15 cellular contexts compared by ENCODE assay signal in the genomic region with DNA sequence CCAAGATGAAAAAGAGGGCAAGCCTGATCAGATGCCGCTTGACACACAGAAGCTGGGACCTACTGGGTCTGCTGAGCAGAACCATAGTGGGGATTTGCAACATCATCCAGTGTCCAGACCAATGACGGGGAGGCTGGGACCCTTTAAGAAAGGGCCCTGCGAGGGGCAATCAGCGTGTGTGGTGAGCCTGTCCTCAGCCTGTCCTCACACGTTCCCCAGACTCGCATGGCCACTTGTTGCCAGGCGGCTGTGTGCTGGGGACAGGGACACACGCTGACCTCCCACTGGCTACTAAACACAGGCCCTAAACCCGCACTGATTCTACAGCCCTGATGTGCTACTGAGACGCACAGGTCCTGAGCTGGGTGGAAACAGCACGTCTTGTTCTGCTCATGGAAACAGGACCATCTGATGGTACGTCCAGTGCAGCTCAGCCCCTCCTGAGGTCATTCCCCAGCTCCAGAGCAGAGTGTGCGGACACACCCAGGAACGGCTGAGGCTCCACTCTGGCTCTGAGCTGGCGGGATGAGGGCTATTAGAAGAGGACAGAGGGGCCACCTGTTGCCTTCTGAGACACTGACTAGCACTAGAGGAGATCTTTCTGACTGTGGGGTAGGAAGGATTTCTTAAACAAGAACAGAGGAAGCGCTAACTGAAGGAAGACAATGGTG.
"Had no signal": no experiment of that assay in that cellular context is flagged by ENCODE, and none has a peak within 500 bp of the region (broad histone marks: within the 10 kb centered on the region; RNA-seq: fewer than 3 reads in every experiment).

No MANE protein-coding gene starts in this region.

- H3K4me3 ChIP-seq: cardiac muscle cell, hepatocyte, left lung, mucosa of descending colon, ovary, prostate gland, right lobe of liver, thyroid gland had no signal

- H3K4me2 ChIP-seq: hepatocyte had no signal

- H3K27ac ChIP-seq: cardiac muscle cell, foreskin keratinocyte, hepatocyte, left lung, ovary, prostate gland, thyroid gland had no signal

- H3K27me3 ChIP-seq: cardiac muscle cell, hepatocyte, ovary, right lobe of liver, thyroid gland had no signal

- H3K9me3 ChIP-seq: left lung, ovary, prostate gland, right lobe of liver, thyroid gland had no signal

- H2AFZ ChIP-seq: hepatocyte had no signal

- ATAC-seq: foreskin keratinocyte; left lung; mucosa of descending colon; naive thymus-derived CD8-positive, alpha-beta T cell had no signal

- H3K4me1 ChIP-seq: foreskin keratinocyte, left lung, prostate gland, thyroid gland had no signal

- H3K36me3 ChIP-seq: cardiac muscle cell, left lung, ovary, prostate gland, right lobe of liver, thyroid gland had no signal

- H3K4me3 Mint-ChIP-seq: naive thymus-derived CD8-positive, alpha-beta T cell; type B pancreatic cell had no signal

- DNase-seq: erythroblast; foreskin keratinocyte; kidney glomerular epithelial cell; left lung; mucosa of descending colon; naive thymus-derived CD8-positive, alpha-beta T cell; nucleus accumbens; ovary; stimulated activated naive CD4-positive, alpha-beta T cell treated with Interleukin-2 at 50 U/mL for 16 hours; thyroid gland had no signal

- H3K36me3 Mint-ChIP-seq: naive thymus-derived CD8-positive, alpha-beta T cell; type B pancreatic cell had no signal

- H3K27ac Mint-ChIP-seq: naive thymus-derived CD8-positive, alpha-beta T cell; type B pancreatic cell had no signal
